ENCODE assay signal across 8 cellular contexts in genomic region chr4:1246901-1247810, GRCh38. TPM values are rescaled to one million over a fixed set of nuclear protein-coding genes. Genes with fewer than 3 reads are reported as not detected.
DNase-seq lines count a peak whose midpoint lies in the region; ATAC-seq and TF ChIP-seq lines count a peak whose summit lies in the region.

No MANE protein-coding gene starts in this region.

- peak overlapping the region; percentile 99 for H3K23ac ChIP-seq in IMR-90 (ENCODE audit: low read depth, low read length)

- peak overlapping the region; percentile 98 for H4K91ac ChIP-seq in IMR-90 (ENCODE audit: insufficient read depth, low read depth, low read length)

- H2AK5ac ChIP-seq in IMR-90 (ENCODE audit: low read depth, low read length) = peak overlapping the region; percentile 99

- POLR2A ChIA-PET in IMR-90 (lab: Charles Lee; ENCODE audit: unreplicated experiment) = interaction anchor here (0.7 to 1.0 kb wide), 2 partner anchors 75 to 100 kb away, joined by 3 to 4 read pairs; partner anchors contain the start of genes SPON2 and UVSSA

- H3K79me2 ChIP-seq in DOHH2 (ENCODE audit: control insufficient read depth, low read length) = peaks cover 87% of the 10 kb centered on the region

- ATAC-seq in IMR-90 (ENCODE audit: low read depth) (no peak), left cardiac atrium (peak; percentile 3 to 6), sciatic nerve (no peak), HG03432 (IDR thresholded peaks at IDR 0.05; ENCODE audit: unreplicated experiment) (no peak), GM18909 (IDR thresholded peaks at IDR 0.05; ENCODE audit: poor library complexity, unreplicated experiment) (no peak)

- H3K4me2 ChIP-seq in DOHH2 (ENCODE audit: low read length) (peak overlapping the region; percentile 100), IMR-90 (ENCODE audit: low read depth, low read length) (peak overlapping the region; percentile 97)

- H3K4ac ChIP-seq in IMR-90 (ENCODE audit: low read depth, low read length) = peak overlapping the region; percentile 98

- peak overlapping the region; percentile 94 for H3K4me3 ChIP-seq in DOHH2 (ENCODE audit: low read length)
- H3K4me3 ChIP-seq in IMR-90 (ENCODE audit: insufficient read depth, low read depth, low read length) = peak overlapping the region; percentile 90

- no peak for TF ChIP-seq RAD21 in IMR-90 (IDR thresholded peaks at IDR 0.05; ENCODE audit: low read length)

- CTCF ChIA-PET in IMR-90 (lab: Yijun Ruan, JAX) = interaction anchor here (0.9 kb wide), 1 partner anchor 50 kb away, joined by 3 read pairs; no protein-coding TSS in a partner anchor

- H4K20me1 ChIP-seq in DOHH2 (ENCODE audit: control insufficient read depth, insufficient read depth, low read depth, low read length) = peaks cover 31% of the 10 kb centered on the region
- peaks cover 53% of the 10 kb centered on the region for H4K20me1 ChIP-seq in IMR-90 (ENCODE audit: insufficient read depth, low read length)

- H3K36me3 ChIP-seq in DOHH2 (ENCODE audit: control insufficient read depth, low read length) = peaks cover 69% of the 10 kb centered on the region
- peaks cover 18% of the 10 kb centered on the region for H3K36me3 ChIP-seq in IMR-90 (ENCODE audit: control insufficient read depth, insufficient read depth, low read length)

- H3K4me1 ChIP-seq in DOHH2 (ENCODE audit: control insufficient read depth, low read length) = peaks cover 47% of the 10 kb centered on the region
- H3K4me1 ChIP-seq in IMR-90 (ENCODE audit: control insufficient read depth, insufficient read depth, low read length) = peaks cover 19% of the 10 kb centered on the region

- intact Hi-C loops in IMR-90 (cut with micrococcal nuclease) = loop anchor here (1.0 kb wide), 1 partner anchor 80 kb away; no protein-coding TSS in a partner anchor
- intact Hi-C loops in left cardiac atrium (cut with DNase I) = loop anchor here (5.0 to 10.0 kb wide), 2 partner anchors 80 to 82 kb away; no protein-coding TSS in a partner anchor
- intact Hi-C loops in sciatic nerve (cut with DNase I) = loop anchor here (5.0 kb wide), 1 partner anchor 100 kb away; the partner anchor contains the start of gene UVSSA

- peaks cover 34% of the 10 kb centered on the region for H3K9me1 ChIP-seq in IMR-90 (ENCODE audit: insufficient read depth, low read length)

- WGBS in IMR-90 (ENCODE audit: extremely low coverage in 2 of 2, insufficient read length in 1 of 2), 2 experiments = 56% methylated on average over 7 of the region's 46 CpGs; no CpG with 5 or more reads in 1 of the 2 experiments

- H3K27ac ChIP-seq in DOHH2 (ENCODE audit: low read depth, low read length) = peak overlapping the region; percentile 78
- H3K27ac ChIP-seq in IMR-90 (ENCODE audit: insufficient read depth, low read length) = peak overlapping the region; percentile 97

- DNase-seq in IMR-90 (no peak), left cardiac atrium (peak; percentile 42), sciatic nerve (ENCODE audit: low spot score) (peak; percentile 64), ecto neural progenitor cell (ENCODE audit: low spot score) (no peak)
- DNase-seq in activated naive CD4-positive, alpha-beta T cell treated with anti-CD3 and anti-CD28 coated beads, Interleukin-2, amount 50 U/mL, for 16 hours = peak; percentile 33

- in situ Hi-C loops in IMR-90 (cut with MboI; ENCODE audit: low sequenced_read_pairs) = no loop called here

- TF ChIP-seq CTCF in DOHH2 (IDR thresholded peaks at IDR 0.05; ENCODE audit: low read depth, low read length, poor library complexity, severe bottlenecking) (no peak), IMR-90 (conservative IDR thresholded peaks at IDR 0.05; ENCODE audit: low read depth, low read length) (no peak)

- no peak overlapping the region for H2BK20ac ChIP-seq in IMR-90 (ENCODE audit: low read depth, low read length)

- peak overlapping the region; percentile 95 to 97 for H4K8ac ChIP-seq in IMR-90 (ENCODE audit: low read depth in 2 of 2, low read length in 2 of 2)

- H3K9me2 ChIP-seq in DOHH2 (replicated peaks; ENCODE audit: control insufficient read depth, low read length) = no peaks in the 10 kb centered on the region

- BruUV-seq in IMR-90 (replicated peaks; lab: Mats Ljungman, UMichigan) = TSS peak; percentile 13

- H3K27me3 ChIP-seq in DOHH2 (ENCODE audit: control insufficient read depth, low read length) (no peaks in the 10 kb centered on the region), IMR-90 (ENCODE audit: control insufficient read depth, insufficient read depth, low read length) (no peaks in the 10 kb centered on the region)

- H2BK5ac ChIP-seq in IMR-90 (ENCODE audit: low read depth, low read length, poor library complexity, severe bottlenecking) = peak overlapping the region; percentile 92

- peak overlapping the region; percentile 86 for H2AFZ ChIP-seq in IMR-90 (replicated peaks; ENCODE audit: low read length, poor library complexity)

- peak overlapping the region; percentile 100 for H3K14ac ChIP-seq in IMR-90 (replicated peaks; ENCODE audit: low read depth, low read length)

- H4K5ac ChIP-seq in IMR-90 (ENCODE audit: low read depth, low read length) = peak overlapping the region; percentile 88

- no peaks in the 10 kb centered on the region for H3F3A ChIP-seq in DOHH2 (ENCODE audit: control insufficient read depth, insufficient read depth)

- H3K9me3 ChIP-seq in DOHH2 (ENCODE audit: control insufficient read depth, insufficient read depth, low read length) = peaks cover 21% of the 10 kb centered on the region; the same call in 1 of the 2 replicates
- H3K9me3 ChIP-seq in IMR-90 (ENCODE audit: control insufficient read depth, insufficient read depth, low read length) = peaks cover 11% of the 10 kb centered on the region

- H2AK9ac ChIP-seq in IMR-90 (replicated peaks; ENCODE audit: low read depth, low read length, poor library complexity) = peak overlapping the region; percentile 100

- peak overlapping the region; percentile 78 for H2BK120ac ChIP-seq in IMR-90 (ENCODE audit: low read depth, low read length)

- no peak overlapping the region for H2BK15ac ChIP-seq in IMR-90 (ENCODE audit: low read depth, low read length)

- peaks cover 22 to 65% of the 10 kb centered on the region in 2 experiments for H3K79me1 ChIP-seq in IMR-90 (ENCODE audit: low read depth in 1 of 2, low read length in 2 of 2)

- H3K56ac ChIP-seq in IMR-90 (ENCODE audit: extremely low read depth, insufficient read depth, low read length) = peak overlapping the region; percentile 97

- no peak for TF ChIP-seq POLR2A in IMR-90 (IDR thresholded peaks at IDR 0.05; ENCODE audit: low read depth, low read length)

- peak overlapping the region; percentile 32 for H3K18ac ChIP-seq in IMR-90 (ENCODE audit: low read depth, low read length)

- dilution Hi-C loops in IMR-90 (cut with HindIII; ENCODE audit: low sequenced_read_pairs, unreplicated experiment) = no loop called here

- peak overlapping the region; percentile 98 for H3K9ac ChIP-seq in IMR-90 (ENCODE audit: low read depth, low read length)

TF ChIP-seq in IMR-90, 13 proteins besides CTCF, POLR2A, EP300 and RAD21:
- TF ChIP-seq, protein P1, sequence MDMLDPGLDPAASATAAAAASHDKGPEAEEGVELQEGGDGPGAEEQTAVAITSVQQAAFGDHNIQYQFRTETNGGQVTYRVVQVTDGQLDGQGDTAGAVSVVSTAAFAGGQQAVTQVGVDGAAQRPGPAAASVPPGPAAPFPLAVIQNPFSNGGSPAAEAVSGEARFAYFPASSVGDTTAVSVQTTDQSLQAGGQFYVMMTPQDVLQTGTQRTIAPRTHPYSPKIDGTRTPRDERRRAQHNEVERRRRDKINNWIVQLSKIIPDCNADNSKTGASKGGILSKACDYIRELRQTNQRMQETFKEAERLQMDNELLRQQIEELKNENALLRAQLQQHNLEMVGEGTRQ (IDR thresholded peaks at IDR 0.05; ENCODE audit: low read depth, low read length) = no peak
- TF ChIP-seq MAFK (IDR thresholded peaks at IDR 0.05; ENCODE audit: low read depth, low read length) = no peak
- TF ChIP-seq RFX5 (IDR thresholded peaks at IDR 0.05; ENCODE audit: low read depth, low read length) = no peak
- TF ChIP-seq MXI1 (IDR thresholded peaks at IDR 0.05; ENCODE audit: borderline replicate concordance, low read depth, low read length) = no peak
- TF ChIP-seq FOS (IDR thresholded peaks at IDR 0.05; ENCODE audit: low read depth, low read length) = no peak
- TF ChIP-seq ELK1 (IDR thresholded peaks at IDR 0.05; ENCODE audit: borderline replicate concordance, low read depth, low read length) = no peak
- TF ChIP-seq SMC3 (IDR thresholded peaks at IDR 0.05; ENCODE audit: low read depth, low read length) = no peak
- no peak for TF ChIP-seq CHD1 (IDR thresholded peaks at IDR 0.05; ENCODE audit: low read depth, low read length)
- no peak for TF ChIP-seq RCOR1 (IDR thresholded peaks at IDR 0.05; ENCODE audit: insufficient replicate concordance, low read length)
- no peak for TF ChIP-seq MAZ (IDR thresholded peaks at IDR 0.05; ENCODE audit: borderline replicate concordance, low read depth, low read length)
- TF ChIP-seq CEBPB (IDR thresholded peaks at IDR 0.05; ENCODE audit: low read depth, low read length) = no peak
- TF ChIP-seq BHLHE40 (IDR thresholded peaks at IDR 0.05; ENCODE audit: low read depth, low read length) = no peak
- no peak for TF ChIP-seq NFE2L2 (IDR thresholded peaks at IDR 0.05; ENCODE audit: low read depth, low read length)

RNA-seq across cellular contexts. Expression of gene CTBP1, which starts 1.8 kb away (rescaled TPM):
- 147 TPM in 2 replicates for total RNA-seq in IMR-90 (2012; rRNA removed)
- 212 and 237 TPM in 2 replicates for polyA plus RNA-seq in IMR-90 (2012; rRNA removed)
- 167 and 315 TPM in 2 replicates for polyA plus RNA-seq in IMR-90 (2012; cell fraction: cytosol; rRNA removed)
- 377 and 892 TPM in 2 replicates for polyA plus RNA-seq in IMR-90 (2012; cell fraction: nucleus; rRNA removed; ENCODE audit: low replicate concordance)
- total RNA-seq in left cardiac atrium = 100 to 1,000 TPM; 121 to 128 TPM
- 143 TPM for total RNA-seq in sciatic nerve

RNA-seq across cellular contexts. Expression of gene MAEA, which starts 42.5 kb away (rescaled TPM):
- total RNA-seq in IMR-90 (2012; rRNA removed) (61.5 and 77.2 TPM in 2 replicates), left cardiac atrium (10 to 100 TPM; 41.9 to 59.3 TPM), sciatic nerve (68.6 TPM)
- polyA plus RNA-seq in IMR-90 (2012; rRNA removed) = 108 and 120 TPM in 2 replicates
- polyA plus RNA-seq in IMR-90 (2012; cell fraction: cytosol; rRNA removed) = 108 and 119 TPM in 2 replicates
- 179 and 309 TPM in 2 replicates for polyA plus RNA-seq in IMR-90 (2012; cell fraction: nucleus; rRNA removed; ENCODE audit: low replicate concordance)

Comparison
In these comparisons a context has a peak if more than half of its experiments do, and no peak if none do; other contexts are left out.
1. ATAC-seq: peak in left cardiac atrium (2 of 2); none in IMR-90 (single experiment), sciatic nerve (single experiment), HG03432 (single experiment) and GM18909 (single experiment).
2. DNase-seq: peak in activated naive CD4-positive, alpha-beta T cell treated with anti-CD3 and anti-CD28 coated beads, Interleukin-2, amount 50 U/mL, for 16 hours (single experiment), left cardiac atrium (single experiment) and sciatic nerve (single experiment); none in IMR-90 (single experiment) and ecto neural progenitor cell (single experiment).